ENCODE assay signal across 8 cellular contexts in the genomic region with DNA sequence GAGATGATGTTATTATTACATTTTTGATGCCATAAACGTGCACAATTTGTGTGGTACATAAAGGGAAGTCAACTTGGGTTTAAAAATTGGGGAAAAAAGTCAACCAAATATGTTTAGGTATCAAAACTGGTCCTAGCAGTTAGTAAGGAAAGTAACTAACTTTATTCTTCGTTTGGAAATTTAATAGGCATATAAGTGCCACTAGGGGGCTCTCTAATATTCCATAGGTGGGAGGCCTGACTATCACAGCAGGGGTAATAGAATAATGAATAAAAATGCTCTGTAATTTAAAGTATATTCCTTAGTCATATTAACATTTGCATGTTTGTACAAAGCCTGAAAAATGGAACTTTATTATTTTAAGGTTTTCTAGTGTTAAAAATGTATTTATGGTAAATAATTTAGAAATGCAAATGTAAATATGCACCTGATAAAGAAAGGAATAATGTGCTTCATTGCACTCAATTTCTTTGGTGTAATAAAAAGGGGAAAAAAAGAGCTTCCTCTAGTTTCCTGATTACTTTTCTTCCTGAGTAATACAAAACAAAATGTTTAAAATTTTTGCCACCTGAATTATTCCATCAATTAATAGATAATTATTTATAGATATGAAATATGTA.
DNase-seq lines count a peak whose midpoint lies in the region; ATAC-seq and TF ChIP-seq lines count a peak whose summit lies in the region.

No MANE protein-coding gene starts in this region.

- in situ Hi-C loops in mammary epithelial cell (cut with MboI; ENCODE audit: low sequenced_read_pairs in 2 of 2) = no loop called here

- DNase-seq in right atrium auricular region (ENCODE audit: low spot score) (no peak), right cardiac atrium (no peak), HFF-Myc (ENCODE audit: extremely low read depth, low read depth) (no peak), NCI-H460 (ENCODE audit: extremely low read depth, low read depth) (peak; percentile 18), mammary epithelial cell (no peak), myocyte (ENCODE audit: low read depth) (peak; percentile 56), occipital lobe (lab: John Stamatoyannopoulos, UW) (no peak)

- intact Hi-C loops in right cardiac atrium (cut with DNase I) = no loop called here
- intact Hi-C loops in mammary epithelial cell (cut with micrococcal nuclease) = loop anchor here (2.0 kb wide), 1 partner anchor 206 kb away; no protein-coding TSS in a partner anchor

- no TSS peak for BruUV-seq in mammary epithelial cell (replicated peaks; lab: Mats Ljungman, UMichigan)

- H3K4me3 ChIP-seq in right atrium auricular region (no peak overlapping the region), right cardiac atrium (ENCODE audit: low read length) (no peak overlapping the region), HFF-Myc (replicated peaks; ENCODE audit: low read depth, low read length) (no peak overlapping the region), mammary epithelial cell (replicated peaks in 1 of 3; ENCODE audit: insufficient read depth in 1 of 3, low read depth in 2 of 3, low read length in 3 of 3) (no peak overlapping the region)

- dilution Hi-C loops in mammary epithelial cell (cut with HindIII; ENCODE audit: low sequenced_read_pairs) = no loop called here

- CTCF ChIA-PET in mammary epithelial cell (lab: Charles Lee; ENCODE audit: low non-redundant PET) = interaction anchor here (0.6 kb wide), 1 partner anchor 21 kb away, joined by 3 read pairs; no protein-coding TSS in a partner anchor

- no peaks in the 10 kb centered on the region for H4K20me1 ChIP-seq in mammary epithelial cell (ENCODE audit: insufficient read depth, low read length)

- H3K9ac ChIP-seq in mammary epithelial cell (ENCODE audit: insufficient read depth, low read length) = no peak overlapping the region

- H3K36me3 ChIP-seq in right atrium auricular region = no peaks in the 10 kb centered on the region
- H3K36me3 ChIP-seq in mammary epithelial cell (ENCODE audit: insufficient read depth, low read length) = no peaks in the 10 kb centered on the region

- no peak overlapping the region for H3K27ac ChIP-seq in right atrium auricular region
- no peak overlapping the region for H3K27ac ChIP-seq in right cardiac atrium (ENCODE audit: low read length)
- no peak overlapping the region for H3K27ac ChIP-seq in mammary epithelial cell (ENCODE audit: insufficient read depth, low read depth, low read length)

- no peaks in the 10 kb centered on the region for H3K27me3 ChIP-seq in right atrium auricular region
- H3K27me3 ChIP-seq in right cardiac atrium (ENCODE audit: control insufficient read depth, insufficient read depth) = no peaks in the 10 kb centered on the region
- peaks cover 4% of the 10 kb centered on the region for H3K27me3 ChIP-seq in mammary epithelial cell (ENCODE audit: insufficient read depth, low read length)

- no peaks in the 10 kb centered on the region for H3K9me3 ChIP-seq in right atrium auricular region
- no peaks in the 10 kb centered on the region for H3K9me3 ChIP-seq in right cardiac atrium (ENCODE audit: control insufficient read depth, low read length)
- H3K9me3 ChIP-seq in mammary epithelial cell (replicated peaks; ENCODE audit: insufficient read depth, low read length) = no peaks in the 10 kb centered on the region

- H2AFZ ChIP-seq in mammary epithelial cell (ENCODE audit: low read depth, low read length) = no peak overlapping the region

- no peak overlapping the region for H3K4me2 ChIP-seq in mammary epithelial cell (ENCODE audit: insufficient read depth, low read depth, low read length)

- TF ChIP-seq CTCF in right atrium auricular region (IDR thresholded peaks at IDR 0.05) (peak; percentile 41 to 82), HFF-Myc (IDR thresholded peaks at IDR 0.05; ENCODE audit: low read depth, low read length, missing control alignments) (peak; percentile 64), mammary epithelial cell (conservative IDR thresholded peaks at IDR 0.05 in 1 of 2, IDR thresholded peaks at IDR 0.05 in 1 of 2; ENCODE audit: extremely low read depth in 1 of 2, insufficient read depth in 1 of 2, low read depth in 1 of 2, low read length in 2 of 2) (peak; percentile 57 to 68)

- ATAC-seq in right cardiac atrium (no peak), HG03457 (IDR thresholded peaks at IDR 0.05; ENCODE audit: unreplicated experiment) (no peak)

- H3K4me1 ChIP-seq in right atrium auricular region (no peaks in the 10 kb centered on the region), right cardiac atrium (ENCODE audit: control insufficient read depth, insufficient read depth, low read length) (no peaks in the 10 kb centered on the region), mammary epithelial cell (ENCODE audit: insufficient read depth, low read length) (no peaks in the 10 kb centered on the region)

- WGBS in right cardiac atrium = 2% methylated on average over 2 of the region's 2 CpGs
- WGBS in mammary epithelial cell (ENCODE audit: low coverage, missing lambda C conversion rate) = 3% methylated on average over 2 of the region's 2 CpGs

- H3K79me2 ChIP-seq in mammary epithelial cell (ENCODE audit: insufficient read depth, low read length) = no peaks in the 10 kb centered on the region

Comparison
In these comparisons a context has a peak if more than half of its experiments do, and no peak if none do; other contexts are left out.
1. DNase-seq: peak in NCI-H460 (single experiment) and myocyte (single experiment); none in right atrium auricular region (single experiment), right cardiac atrium (0 of 3), HFF-Myc (single experiment), mammary epithelial cell (single experiment) and occipital lobe (single experiment).
2. Peak in every context shown above with its lines, with median percentiles within 50 percentile points of each other: CTCF ChIP-seq.